Comparison of ENCODE assay signal across 8 cellular contexts in the genomic region with DNA sequence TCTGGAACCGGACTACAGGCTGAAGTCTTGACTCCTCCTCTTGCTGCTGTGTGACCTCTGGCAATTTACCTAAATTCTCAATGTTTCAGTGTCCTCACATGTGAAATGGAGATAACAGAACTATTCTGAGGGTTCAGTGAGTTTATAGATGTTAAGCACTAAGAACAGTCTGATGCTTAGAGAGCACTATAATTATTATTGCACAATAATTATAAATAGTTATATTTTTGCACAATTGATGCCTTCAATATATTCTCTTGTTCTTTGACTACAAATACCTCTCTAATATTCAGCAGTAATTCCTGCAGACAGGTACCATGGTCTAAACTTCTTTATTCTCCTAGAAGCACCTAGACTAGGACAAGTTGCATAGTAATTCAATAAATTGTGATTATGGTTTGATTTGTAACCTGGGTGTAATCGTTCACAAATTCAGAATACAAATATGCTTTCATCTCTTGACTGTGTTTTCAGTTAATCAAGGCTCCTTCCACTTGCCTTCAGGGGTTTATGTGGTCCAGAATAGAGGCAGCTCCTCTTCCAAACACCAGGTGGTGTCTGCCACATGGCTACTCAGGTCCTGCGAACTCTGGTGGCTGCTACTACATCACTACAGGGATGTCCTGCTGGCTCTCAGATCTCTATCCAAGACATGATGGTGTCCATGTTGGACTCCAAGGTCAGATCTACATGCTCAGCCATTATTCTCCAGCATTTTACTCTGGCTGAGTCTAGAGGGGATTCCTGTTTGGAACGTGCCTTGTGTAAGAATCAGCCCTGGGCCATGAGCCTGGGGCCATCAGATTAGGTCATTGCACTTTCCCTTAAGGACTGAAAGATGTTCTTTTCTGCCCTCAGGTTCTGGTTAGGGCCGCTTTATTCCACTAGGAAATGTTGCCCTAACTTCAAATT.
DNase-seq lines count a peak whose midpoint lies in the region; ATAC-seq and TF ChIP-seq lines count a peak whose summit lies in the region.

No MANE protein-coding gene starts in this region.

- TF ChIP-seq CTCF in Panc1 (IDR thresholded peaks at IDR 0.05): peak; percentile 41

- peak; percentile 39 for ATAC-seq in GM18508 (IDR thresholded peaks at IDR 0.05; ENCODE audit: insufficient read depth, unreplicated experiment)
- peak; percentile 44 for ATAC-seq in HG02642 (IDR thresholded peaks at IDR 0.05; ENCODE audit: poor library complexity, unreplicated experiment)
- ATAC-seq in Panc1: no peak
- no peak for ATAC-seq in GM18858 (IDR thresholded peaks at IDR 0.05; ENCODE audit: unreplicated experiment)

- no peaks in the 10 kb centered on the region for H3K36me3 ChIP-seq in Panc1 (ENCODE audit: control insufficient read depth, insufficient read depth, low read length)

- H3K27me3 ChIP-seq in Panc1 (ENCODE audit: control insufficient read depth, insufficient read depth, low read length): no peaks in the 10 kb centered on the region

- CTCF ChIA-PET in Panc1 (lab: Charles Lee): interaction anchor here (0.6 kb wide), 1 partner anchor 460 kb away, joined by 3 read pairs; no protein-coding TSS in a partner anchor

- no peak overlapping the region for H3K27ac ChIP-seq in Panc1 (ENCODE audit: low read length)

- intact Hi-C loops in Panc1 (cut with micrococcal nuclease; ENCODE audit: unreplicated experiment): no loop called here

- no peak overlapping the region for H3K4me3 ChIP-seq in Panc1 (ENCODE audit: low read depth in 2 of 2, low read length in 2 of 2)

- DNase-seq in Panc1 (ENCODE audit: low read depth, low spot score) (peak; percentile 13), left kidney (ENCODE audit: low read depth, low spot score) (peak; percentile 7), NCI-H2029 (lab: John Stamatoyannopoulos, UW) (no peak), mucosa of gallbladder (ENCODE audit: low spot score) (no peak)
- DNase-seq in activated effector memory CD4-positive, alpha-beta T cell treated with anti-CD3 and anti-CD28 coated beads, Interleukin-2, amount 50 U/mL, for 16 hours: no peak

- H3K4me1 ChIP-seq in Panc1 (ENCODE audit: control insufficient read depth, insufficient read depth, low read length): no peaks in the 10 kb centered on the region

- BruUV-seq in Panc1 (replicated peaks; lab: Mats Ljungman, UMichigan): no TSS peak

- POLR2A ChIA-PET in Panc1 (lab: Charles Lee): no interaction called here

- H3K9me3 ChIP-seq in Panc1 (ENCODE audit: control insufficient read depth, insufficient read depth, low read depth, low read length): no peaks in the 10 kb centered on the region

- in situ Hi-C loops in Panc1 (cut with HindIII; ENCODE audit: low pct_unique_long_range_greater_than_20kb, low sequenced_read_pairs): no loop called here

Comparison
In these comparisons a context has a peak if more than half of its experiments do, and no peak if none do; other contexts are left out.
1. ATAC-seq: peak in GM18508 (single experiment) and HG02642 (single experiment); none in Panc1 (single experiment) and GM18858 (single experiment).
2. DNase-seq: peak in Panc1 (single experiment) and left kidney (single experiment); none in NCI-H2029 (single experiment), mucosa of gallbladder (single experiment) and activated effector memory CD4-positive, alpha-beta T cell treated with anti-CD3 and anti-CD28 coated beads, Interleukin-2, amount 50 U/mL, for 16 hours (single experiment).